ENCODE assay signal across 8 cellular contexts in the genomic region with DNA sequence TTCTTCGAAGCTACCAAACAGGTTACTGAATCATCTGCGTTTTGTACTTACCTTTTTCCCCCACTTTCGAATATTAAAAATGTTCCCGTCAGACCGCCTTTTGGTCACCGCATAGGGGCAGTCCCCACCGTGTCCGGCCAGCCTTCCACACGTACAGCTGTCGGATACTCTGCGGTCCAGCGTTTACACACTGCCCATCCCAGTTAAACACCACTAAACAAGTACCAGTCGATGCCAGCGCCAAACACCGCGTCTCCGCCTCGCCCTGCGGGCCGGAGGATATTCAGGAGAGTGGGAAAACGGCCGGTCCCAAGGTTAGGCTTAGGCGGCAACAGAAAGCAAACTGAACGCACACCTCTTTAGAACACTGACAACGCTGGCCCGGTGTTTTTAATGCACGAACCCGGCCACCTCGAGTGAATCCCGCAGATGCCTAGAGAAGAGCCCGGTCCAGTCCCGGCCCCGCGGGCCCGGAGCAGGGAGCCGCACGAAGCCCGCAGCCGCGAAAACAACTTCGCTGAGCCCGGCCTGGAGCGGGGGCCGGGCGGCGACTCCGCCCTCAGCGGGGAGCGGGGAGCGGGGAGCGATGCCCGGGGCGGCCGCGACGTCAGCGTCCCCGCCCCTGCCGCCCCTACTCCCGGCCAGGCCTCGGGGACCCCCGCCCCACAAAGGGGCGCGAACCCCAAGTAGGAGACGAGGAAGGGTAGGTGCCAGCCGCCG. TPM values are rescaled to one million over a fixed set of nuclear protein-coding genes. Genes with fewer than 3 reads are reported as not detected.
DNase-seq lines count a peak whose midpoint lies in the region; ATAC-seq, FAIRE-seq and TF ChIP-seq lines count a peak whose summit lies in the region.

No MANE protein-coding gene starts in this region.

- TF ChIP-seq CTCF in GM12878 (IDR thresholded peaks at IDR 0.05 in 2 of 3, conservative IDR thresholded peaks at IDR 0.05 in 1 of 3; ENCODE audit: control insufficient read depth in 2 of 3, extremely low read depth in 1 of 3, insufficient read depth in 1 of 3, low read depth in 3 of 3, low read length in 3 of 3): 0 out of 6 replicates have a peak, but pooled peaks of 1 of the 3 experiments have one; percentile 3

- H3K4me3 ChIP-seq in ACC112 (ENCODE audit: low read depth, low read length) (peak overlapping the region; percentile 99), GM12878 (peak overlapping the region; percentile 77), skeletal muscle tissue (ENCODE audit: low read length in 3 of 3) (peak overlapping the region; percentile 94 to 98 (median 98))

- CTCF ChIA-PET in GM12878 (lab: Yijun Ruan, JAX): interaction anchor here (1.0 to 1.2 kb wide), 2 partner anchors 9 to 13 kb away, joined by 3 to 4 read pairs; no protein-coding TSS in a partner anchor

- RAD21 ChIA-PET in GM12878 (lab: Charles Lee; ENCODE audit: unreplicated experiment): no interaction called here

- POLR2A ChIA-PET in GM12878 (lab: Charles Lee): interaction anchor here (0.7 to 1.3 kb wide), 3 partner anchors 9 to 12 kb away, joined by 3 read pairs; no protein-coding TSS in a partner anchor

- 3% methylated on average over 41 of the region's 67 CpGs for WGBS in GM12878 (ENCODE audit: insufficient coverage, insufficient replicate concordance, low lambda C conversion rate, missing lambda C conversion rate)

- in situ Hi-C loops in GM12878 (cut with MboI): no loop called here

- H3K27ac ChIP-seq in ACC112 (ENCODE audit: low read depth, low read length): peak overlapping the region; percentile 59
- H3K27ac ChIP-seq in GM12878 (ENCODE audit: control insufficient read depth, insufficient read depth): peak overlapping the region; percentile 4; the same call in 1 of the 2 replicates
- peak overlapping the region; percentile 96 for H3K27ac ChIP-seq in skeletal muscle tissue (ENCODE audit: low read depth, low read length)

- ATAC-seq in HG02588 (IDR thresholded peaks at IDR 0.05; ENCODE audit: unreplicated experiment) (peak; percentile 33), GM12878 (peak; percentile 54)

- H3K79me2 ChIP-seq in ACC112 (ENCODE audit: control insufficient read depth, insufficient read depth, low read length, unreplicated experiment) (peaks cover 45% of the 10 kb centered on the region), GM12878 (ENCODE audit: control insufficient read depth, insufficient read depth, low read length) (peaks cover 22% of the 10 kb centered on the region)

- H3K27me3 ChIP-seq in ACC112 (ENCODE audit: insufficient read depth, low read length) (no peaks in the 10 kb centered on the region), GM12878 (replicated peaks in 1 of 2; ENCODE audit: control insufficient read depth in 2 of 2, insufficient read depth in 2 of 2, low read length in 1 of 2) (no peaks in the 10 kb centered on the region), skeletal muscle tissue (ENCODE audit: control insufficient read depth in 3 of 3, insufficient read depth in 3 of 3, low read length in 3 of 3) (no peaks in the 10 kb centered on the region)

- peaks cover 3% of the 10 kb centered on the region for H3K4me1 ChIP-seq in ACC112 (ENCODE audit: control insufficient read depth, insufficient read depth, low read length, unreplicated experiment)
- no peaks in the 10 kb centered on the region for H3K4me1 ChIP-seq in GM12878 (ENCODE audit: control insufficient read depth, insufficient read depth, low read length)
- H3K4me1 ChIP-seq in skeletal muscle tissue (ENCODE audit: control insufficient read depth in 3 of 3, insufficient read depth in 3 of 3, low read length in 3 of 3): peaks cover 18 to 22% (median 21%) of the 10 kb centered on the region in 3 donors

- no peaks in the 10 kb centered on the region for H3K9me3 ChIP-seq in GM12878 (replicated peaks; ENCODE audit: control insufficient read depth, insufficient read depth, low read length)
- H3K9me3 ChIP-seq in skeletal muscle tissue (ENCODE audit: control insufficient read depth in 3 of 3, low read length in 3 of 3): no peaks in the 10 kb centered on the region

- BruUV-seq in GM12878 (replicated peaks; lab: Mats Ljungman, UMichigan): no TSS peak

- H2AFZ ChIP-seq in ACC112 (ENCODE audit: low read length, unreplicated experiment) (peak overlapping the region; percentile 67), GM12878 (ENCODE audit: control insufficient read depth, low read depth, low read length) (peak overlapping the region; percentile 88)

- no peak for TF ChIP-seq RAD21 in GM12878 (IDR thresholded peaks at IDR 0.05; ENCODE audit: insufficient read depth, low read depth, low read length)

- peak overlapping the region; percentile 67 for H3K9ac ChIP-seq in GM12878 (ENCODE audit: control insufficient read depth, insufficient read depth, low read length)
- H3K9ac ChIP-seq in skeletal muscle tissue (ENCODE audit: low read depth in 1 of 3, low read length in 3 of 3): peak overlapping the region; percentile 92 to 97 (median 94)

- intact Hi-C loops in GM12878 (cut with micrococcal nuclease; ENCODE audit: unreplicated experiment): loop anchor here (1.0 to 10.0 kb wide), 3 partner anchors 10 to 172 kb away; a partner anchor contains a TSS

- no peak for TF ChIP-seq POLR2A in GM12878 (IDR thresholded peaks at IDR 0.05; ENCODE audit: low read depth, low read length)

- SMC1A ChIA-PET in GM12878 (lab: Charles Lee; ENCODE audit: uncharacterized antibody, unreplicated experiment): interaction anchor here (1.2 to 1.3 kb wide), 2 partner anchors 9 to 13 kb away, joined by 3 to 5 read pairs; no protein-coding TSS in a partner anchor

- no peak; a peak in 1 of 4 replicates for TF ChIP-seq EP300 in GM12878 (IDR thresholded peaks at IDR 0.05; ENCODE audit: borderline replicate concordance in 1 of 2, control insufficient read depth in 1 of 2, low read depth in 2 of 2, low read length in 2 of 2)

- H3K36me3 ChIP-seq in ACC112 (ENCODE audit: insufficient read depth, low read length): no peaks in the 10 kb centered on the region
- H3K36me3 ChIP-seq in GM12878 (ENCODE audit: control insufficient read depth in 2 of 2, insufficient read depth in 2 of 2, low read length in 1 of 2): peaks cover 0 to 1% of the 10 kb centered on the region in 2 experiments; a peak in 3 of 4 replicates
- H3K36me3 ChIP-seq in skeletal muscle tissue (ENCODE audit: control insufficient read depth in 3 of 3, insufficient read depth in 3 of 3, low read length in 3 of 3): no peaks in the 10 kb centered on the region

- DNase-seq in ELR (ENCODE audit: low read depth) (peak; percentile 56), NCI-H2171 (lab: John Stamatoyannopoulos, UW) (peak; percentile 33), GM12878 (ENCODE audit: low read depth, low spot score) (no peak), inferior parietal cortex (ENCODE audit: extremely low spot score) (peak; percentile 64), SIG-M5 (lab: John Stamatoyannopoulos, UW) (no peak)

- FAIRE-seq in GM12878 (lab: Jason Lieb, UNC): no peak

- H4K20me1 ChIP-seq in GM12878 (ENCODE audit: control insufficient read depth, insufficient read depth): no peaks in the 10 kb centered on the region

- H3K4me2 ChIP-seq in GM12878 (ENCODE audit: control insufficient read depth, insufficient read depth): peak overlapping the region; percentile 98

RNA-seq across cellular contexts. Expression of a gene that starts 0.7 kb away (rescaled TPM):
- total RNA-seq in GM12878 (2013; cell fraction: nucleolus; rRNA removed): 8.1 and 8.4 TPM in 2 replicates
- total RNA-seq in GM12878 (2014; rRNA removed): 5.1 and 5.7 TPM in 2 replicates
- 4.4 and 4.6 TPM in 2 replicates for total RNA-seq in GM12878 (2014; rRNA removed; fragmentation: Illumina TruSeq; extraction: Trizol)
- total RNA-seq in GM12878 (2021): 15.4 and 15.6 TPM in 2 replicates
- polyA plus RNA-seq in GM12878 (2011; ENCODE audit: low read depth): 9.0 TPM
- 4.9 and 5.1 TPM in 2 replicates for polyA plus RNA-seq in GM12878 (2011; rRNA removed)
- 4.1 and 5.2 TPM in 2 replicates for polyA plus RNA-seq in GM12878 (2011; cell fraction: cytosol; rRNA removed)
- polyA plus RNA-seq in GM12878 (2011; cell fraction: nucleus; rRNA removed): 13.9 and 15.6 TPM in 2 replicates
- polyA plus RNA-seq in GM12878 (2012): 14.2 and 16.0 TPM in 2 replicates
- polyA plus RNA-seq in GM12878 (2014; fragmentation: Illumina TruSeq; extraction: Trizol): 6.1 and 8.2 TPM in 2 replicates
- polyA plus RNA-seq in GM12878 (2014; fragmentation: Nextera tagmentation; extraction: Ambion mirVana): 1 to 10 TPM in 1 of 2 experiments, under 1 TPM in 1; 0.87 to 1.9 TPM
- 6.4 and 8.2 TPM in 2 replicates for polyA plus RNA-seq in GM12878 (2014; rRNA removed)
- polyA plus RNA-seq in GM12878 (2016; fragmentation: Nextera tagmentation; extraction: Ambion mirVana): 1 to 10 TPM; 4.8 to 5.2 TPM
- 4.2 and 6.0 TPM in 2 replicates for polyA minus RNA-seq in GM12878 (2011; rRNA and poly(A)+ RNA removed)
- polyA minus RNA-seq in GM12878 (2011; cell fraction: cytosol; rRNA and poly(A)+ RNA removed): 3.0 and 3.1 TPM in 2 replicates
- polyA minus RNA-seq in GM12878 (2011; cell fraction: nucleus; rRNA and poly(A)+ RNA removed): 1.7 and 3.3 TPM in 2 replicates
- 17.7 TPM for total RNA-seq in skeletal muscle tissue

RNA-seq across cellular contexts. Expression of a gene that starts 10.1 kb away (rescaled TPM):
- total RNA-seq in GM12878 (2013; cell fraction: nucleolus; rRNA removed): 16.3 and 18.5 TPM in 2 replicates
- 7.9 and 10.1 TPM in 2 replicates for total RNA-seq in GM12878 (2014; rRNA removed)
- 3.5 and 3.9 TPM in 2 replicates for total RNA-seq in GM12878 (2014; rRNA removed; fragmentation: Illumina TruSeq; extraction: Trizol)
- total RNA-seq in GM12878 (2021): 11.0 and 12.2 TPM in 2 replicates
- 4.6 TPM for polyA plus RNA-seq in GM12878 (2011; ENCODE audit: low read depth)
- 1.9 and 2.5 TPM in 2 replicates for polyA plus RNA-seq in GM12878 (2011; rRNA removed)
- polyA plus RNA-seq in GM12878 (2011; cell fraction: cytosol; rRNA removed): 4.4 and 4.5 TPM in 2 replicates
- 9.7 and 11.7 TPM in 2 replicates for polyA plus RNA-seq in GM12878 (2011; cell fraction: nucleus; rRNA removed)
- 10.8 and 15.1 TPM in 2 replicates for polyA plus RNA-seq in GM12878 (2012)
- 1.5 and 4.2 TPM in 2 replicates for polyA plus RNA-seq in GM12878 (2014; fragmentation: Illumina TruSeq; extraction: Trizol)
- polyA plus RNA-seq in GM12878 (2014; fragmentation: Nextera tagmentation; extraction: Ambion mirVana): 1 to 10 TPM in 1 of 2 experiments, under 1 TPM in 1; 0.76 to 1.2 TPM
- 6.3 and 7.3 TPM in 2 replicates for polyA plus RNA-seq in GM12878 (2014; rRNA removed)
- 1 to 10 TPM; 7.7 to 9.2 TPM for polyA plus RNA-seq in GM12878 (2016; fragmentation: Nextera tagmentation; extraction: Ambion mirVana)
- 6.1 and 12.7 TPM in 2 replicates for polyA minus RNA-seq in GM12878 (2011; rRNA and poly(A)+ RNA removed)
- polyA minus RNA-seq in GM12878 (2011; cell fraction: cytosol; rRNA and poly(A)+ RNA removed): 5.2 and 9.1 TPM in 2 replicates
- polyA minus RNA-seq in GM12878 (2011; cell fraction: nucleus; rRNA and poly(A)+ RNA removed): 5.9 and 8.9 TPM in 2 replicates
- 27.1 TPM for total RNA-seq in skeletal muscle tissue

RNA-seq across cellular contexts. Expression of a gene that starts 11.9 kb away (rescaled TPM):
- total RNA-seq in GM12878 (2013; cell fraction: nucleolus; rRNA removed): 27.0 and 29.5 TPM in 2 replicates
- total RNA-seq in GM12878 (2014; rRNA removed) (19.5 and 21.5 TPM in 2 replicates), GM12878 (2014; rRNA removed; fragmentation: Illumina TruSeq; extraction: Trizol) (9.7 TPM in 2 replicates), GM12878 (2021) (12.0 TPM in 2 replicates), skeletal muscle tissue (25.6 TPM)
- 5.1 TPM for polyA plus RNA-seq in GM12878 (2011; ENCODE audit: low read depth)
- polyA plus RNA-seq in GM12878 (2011; rRNA removed) (6.6 and 11.8 TPM in 2 replicates), GM12878 (2014; fragmentation: Illumina TruSeq; extraction: Trizol) (0.54 and 8.3 TPM in 2 replicates), GM12878 (2014; fragmentation: Nextera tagmentation; extraction: Ambion mirVana) (1 to 10 TPM; 1.5 to 2.8 TPM), GM12878 (2014; rRNA removed) (16.3 and 16.5 TPM in 2 replicates), GM12878 (2016; fragmentation: Nextera tagmentation; extraction: Ambion mirVana) (10 to 100 TPM; 16.8 to 17.3 TPM)
- polyA plus RNA-seq in GM12878 (2011; cell fraction: cytosol; rRNA removed): 14.6 and 21.4 TPM in 2 replicates
- 30.1 and 32.8 TPM in 2 replicates for polyA plus RNA-seq in GM12878 (2011; cell fraction: nucleus; rRNA removed)
- polyA plus RNA-seq in GM12878 (2012): 10.8 and 16.6 TPM in 2 replicates
- polyA minus RNA-seq in GM12878 (2011; rRNA and poly(A)+ RNA removed): 10.4 and 27.9 TPM in 2 replicates
- 6.7 and 8.2 TPM in 2 replicates for polyA minus RNA-seq in GM12878 (2011; cell fraction: cytosol; rRNA and poly(A)+ RNA removed)
- 14.0 and 26.0 TPM in 2 replicates for polyA minus RNA-seq in GM12878 (2011; cell fraction: nucleus; rRNA and poly(A)+ RNA removed)

RNA-seq across cellular contexts. Expression of a gene that starts 33.0 kb away (rescaled TPM):
- 40.4 and 45.4 TPM in 2 replicates for total RNA-seq in GM12878 (2013; cell fraction: nucleolus; rRNA removed)
- 13.6 and 16.3 TPM in 2 replicates for total RNA-seq in GM12878 (2014; rRNA removed)
- 14.5 and 18.8 TPM in 2 replicates for total RNA-seq in GM12878 (2014; rRNA removed; fragmentation: Illumina TruSeq; extraction: Trizol)
- 23.6 and 27.8 TPM in 2 replicates for total RNA-seq in GM12878 (2021)
- polyA plus RNA-seq in GM12878 (2011; ENCODE audit: low read depth): 8.7 TPM
- 10.8 and 17.2 TPM in 2 replicates for polyA plus RNA-seq in GM12878 (2011; rRNA removed)
- polyA plus RNA-seq in GM12878 (2011; cell fraction: cytosol; rRNA removed): 19.4 and 33.6 TPM in 2 replicates
- 68.9 and 75.7 TPM in 2 replicates for polyA plus RNA-seq in GM12878 (2011; cell fraction: nucleus; rRNA removed)
- 21.0 and 24.5 TPM in 2 replicates for polyA plus RNA-seq in GM12878 (2012)
- polyA plus RNA-seq in GM12878 (2014; fragmentation: Illumina TruSeq; extraction: Trizol): 7.6 and 9.9 TPM in 2 replicates
- polyA plus RNA-seq in GM12878 (2014; fragmentation: Nextera tagmentation; extraction: Ambion mirVana): 1 to 10 TPM in 1 of 2 experiments, under 1 TPM in 1; 1.00 to 3.3 TPM
- 25.3 and 26.3 TPM in 2 replicates for polyA plus RNA-seq in GM12878 (2014; rRNA removed)
- 10 to 100 TPM; 16.3 to 18.7 TPM for polyA plus RNA-seq in GM12878 (2016; fragmentation: Nextera tagmentation; extraction: Ambion mirVana)
- polyA minus RNA-seq in GM12878 (2011; rRNA and poly(A)+ RNA removed): 11.6 and 23.8 TPM in 2 replicates
- 8.4 and 10.8 TPM in 2 replicates for polyA minus RNA-seq in GM12878 (2011; cell fraction: cytosol; rRNA and poly(A)+ RNA removed)
- polyA minus RNA-seq in GM12878 (2011; cell fraction: nucleus; rRNA and poly(A)+ RNA removed): 20.1 and 31.1 TPM in 2 replicates
- 10.4 TPM for total RNA-seq in skeletal muscle tissue

RNA-seq across cellular contexts. Expression of a gene that starts 57.7 kb away (rescaled TPM):
- total RNA-seq in GM12878 (2013; cell fraction: nucleolus; rRNA removed): not detected in 2 replicates
- total RNA-seq in GM12878 (2014; rRNA removed) (not detected in 2 replicates), GM12878 (2014; rRNA removed; fragmentation: Illumina TruSeq; extraction: Trizol) (not detected in 2 replicates), GM12878 (2021) (0.11 TPM in 1 of 2 replicates, not detected in the other), skeletal muscle tissue (5.7 TPM)
- not detected for polyA plus RNA-seq in GM12878 (2011; ENCODE audit: low read depth)
- polyA plus RNA-seq in GM12878 (2011; rRNA removed) (not detected in 2 replicates), GM12878 (2014; fragmentation: Illumina TruSeq; extraction: Trizol) (0.03 TPM in 1 of 2 replicates, not detected in the other), GM12878 (2014; fragmentation: Nextera tagmentation; extraction: Ambion mirVana) (under 1 TPM in 1 of 2 experiments, not detected in 1; 0.04 TPM), GM12878 (2014; rRNA removed) (0.06 and 0.10 TPM in 2 replicates), GM12878 (2016; fragmentation: Nextera tagmentation; extraction: Ambion mirVana) (not detected)
- 0.03 TPM in 1 of 2 replicates, not detected in the other for polyA plus RNA-seq in GM12878 (2011; cell fraction: cytosol; rRNA removed)
- polyA plus RNA-seq in GM12878 (2011; cell fraction: nucleus; rRNA removed): 0.04 TPM in 1 of 2 replicates, not detected in the other
- 0.14 and 0.38 TPM in 2 replicates for polyA plus RNA-seq in GM12878 (2012)
- polyA minus RNA-seq in GM12878 (2011; rRNA and poly(A)+ RNA removed): not detected in 2 replicates
- not detected in 2 replicates for polyA minus RNA-seq in GM12878 (2011; cell fraction: cytosol; rRNA and poly(A)+ RNA removed)
- not detected in 2 replicates for polyA minus RNA-seq in GM12878 (2011; cell fraction: nucleus; rRNA and poly(A)+ RNA removed)

Comparison
In these comparisons a context has a peak if more than half of its experiments do, and no peak if none do; other contexts are left out.
1. H3K27ac ChIP-seq: peak in every context shown above with its lines; median percentile 96 in skeletal muscle tissue; 59 in ACC112; 4 in GM12878.
2. DNase-seq: peak in ELR (single experiment), NCI-H2171 (single experiment) and inferior parietal cortex (single experiment); none in GM12878 (single experiment) and SIG-M5 (single experiment).
3. Peak in every context shown above with its lines, with median percentiles within 50 percentile points of each other: H3K4me3 ChIP-seq.